ENCODE assay signal across 27 cellular contexts in the genomic region with DNA sequence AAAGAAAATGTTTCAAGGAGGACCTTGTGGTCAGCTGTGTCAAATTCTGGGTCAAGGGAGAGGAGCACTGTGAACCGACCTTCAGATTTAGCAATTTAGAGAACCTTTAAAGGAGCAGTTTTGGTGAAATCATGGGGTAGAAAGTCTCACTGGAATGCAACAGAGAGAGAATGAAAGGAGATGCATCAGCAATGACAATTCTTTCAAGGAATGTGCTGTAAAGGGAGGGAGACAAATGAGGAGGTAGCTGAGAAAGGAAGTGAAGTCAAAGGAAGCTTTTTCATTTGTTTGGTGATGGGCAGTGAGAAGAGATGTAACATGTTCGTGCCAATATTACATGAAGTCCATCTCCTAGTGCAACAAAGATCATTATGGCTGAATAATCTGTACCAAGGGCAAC.
"Had no signal": no experiment of that assay in that cellular context is flagged by ENCODE, and none has a peak within 500 bp of the region (broad histone marks: within the 10 kb centered on the region; RNA-seq: fewer than 3 reads in every experiment).

No MANE protein-coding gene starts in this region.

- ATAC-seq: effector memory CD8-positive, alpha-beta T cell; heart left ventricle; left lung; natural killer cell; right cardiac atrium; T-cell; upper lobe of right lung had no signal

- H3K27me3 ChIP-seq: breast epithelium, colonic mucosa, esophagus muscularis mucosa, ovary, thyroid gland, upper lobe of right lung had no signal

- H3K9me3 Mint-ChIP-seq: activated T-cell treated with anti-CD3 and anti-CD28 coated beads, Interleukin-2, amount 50 U/mL, for 24 hours; activated T-helper 2 cell treated with anti-CD3 and anti-CD28 coated beads, Interferon-gamma antibody, Interleukin-2, Interleukin-4, amounts not matched to agents 10 μg/mL and 5 μg/mL and 100 μg/mL, durations not matched to agents 14 hours and 24 hours and 36 hours; central memory CD8-positive, alpha-beta T cell; stimulated activated naive CD8-positive, alpha-beta T cell treated with anti-CD3 and anti-CD28 coated beads, Interleukin-15, Interleukin-2, amounts not matched to agents 100 ng/mL and 50 ng/mL, for 24 hours; T-helper 2 cell treated with Interferon-gamma antibody and Interleukin-4, amounts not matched to agents 5 μg/mL and 100 μg/mL, for 36 hours had no signal

- H3K27ac ChIP-seq: breast epithelium, colonic mucosa, dorsolateral prefrontal cortex, esophagus muscularis mucosa, heart left ventricle, left lung, neutrophil, ovary, thyroid gland, upper lobe of right lung had no signal

- DNase-seq: activated naive CD4-positive, alpha-beta T cell; activated naive CD8-positive, alpha-beta T cell treated with anti-CD3 and anti-CD28 coated beads for 36 hours; activated T-cell treated with anti-CD3 and anti-CD28 coated beads, Interleukin-2, amount 50 U/mL, for 24 hours; colonic mucosa; dorsolateral prefrontal cortex; effector memory CD8-positive, alpha-beta T cell; heart left ventricle; immature natural killer cell; left lung; natural killer cell; ovary; right cardiac atrium; stimulated activated CD4-positive, alpha-beta T cell treated with anti-CD3 and anti-CD28 coated beads, Interleukin-12 subunit alpha, Interleukin-12 subunit beta, amount 100 ng/mL, for 4 hours; stimulated activated CD4-positive, alpha-beta T cell treated with anti-CD3 and anti-CD28 coated beads, Interleukin-4, amount 100 ng/mL, for 4 hours; substantia nigra; T-cell; thyroid gland; upper lobe of right lung had no signal

- FAIRE-seq: endothelial cell of umbilical vein had no signal

- H3K27me3 Mint-ChIP-seq: activated naive CD8-positive, alpha-beta T cell treated with anti-CD3 and anti-CD28 coated beads for 36 hours; activated T-cell treated with anti-CD3 and anti-CD28 coated beads, Interleukin-2, amount 50 U/mL, for 24 hours; central memory CD8-positive, alpha-beta T cell; effector memory CD8-positive, alpha-beta T cell; T-cell had no signal

- H3K36me3 ChIP-seq: breast epithelium, colonic mucosa, esophagus muscularis mucosa, heart left ventricle, left lung, neutrophil, ovary, thyroid gland, upper lobe of right lung had no signal

- H3K4me3 Mint-ChIP-seq: activated naive CD8-positive, alpha-beta T cell treated with anti-CD3 and anti-CD28 coated beads for 36 hours; activated T-cell treated with anti-CD3 and anti-CD28 coated beads, Interleukin-2, amount 50 U/mL, for 24 hours; central memory CD8-positive, alpha-beta T cell; effector memory CD8-positive, alpha-beta T cell; immature natural killer cell; mesothelial cell of epicardium; natural killer cell; stimulated activated naive CD8-positive, alpha-beta T cell treated with anti-CD3 and anti-CD28 coated beads, Interleukin-15, Interleukin-2, amounts not matched to agents 100 ng/mL and 50 ng/mL, for 24 hours; T-cell; T-helper 2 cell treated with Interferon-gamma antibody and Interleukin-4, amounts not matched to agents 5 μg/mL and 100 μg/mL, for 36 hours had no signal

- H3K4me1 Mint-ChIP-seq: activated naive CD8-positive, alpha-beta T cell treated with anti-CD3 and anti-CD28 coated beads for 36 hours; central memory CD8-positive, alpha-beta T cell; immature natural killer cell; mesothelial cell of epicardium; natural killer cell; T-cell had no signal

- H3K36me3 Mint-ChIP-seq: activated naive CD8-positive, alpha-beta T cell treated with anti-CD3 and anti-CD28 coated beads for 36 hours; immature natural killer cell; mesothelial cell of epicardium; natural killer cell; T-cell had no signal

- H3K4me3 ChIP-seq: breast epithelium, colonic mucosa, dorsolateral prefrontal cortex, esophagus muscularis mucosa, heart left ventricle, left lung, ovary, thyroid gland, upper lobe of right lung had no signal

- H3K4me1 ChIP-seq: breast epithelium, colonic mucosa, esophagus muscularis mucosa, heart left ventricle, left lung, thyroid gland, upper lobe of right lung had no signal

- H3K27ac Mint-ChIP-seq: activated naive CD8-positive, alpha-beta T cell treated with anti-CD3 and anti-CD28 coated beads for 36 hours; activated T-cell treated with anti-CD3 and anti-CD28 coated beads, Interleukin-2, amount 50 U/mL, for 24 hours; activated T-helper 2 cell treated with anti-CD3 and anti-CD28 coated beads, Interferon-gamma antibody, Interleukin-2, Interleukin-4, amounts not matched to agents 10 μg/mL and 5 μg/mL and 100 μg/mL, durations not matched to agents 14 hours and 24 hours and 36 hours; effector memory CD8-positive, alpha-beta T cell; immature natural killer cell; mesothelial cell of epicardium; natural killer cell; stimulated activated naive CD8-positive, alpha-beta T cell treated with anti-CD3 and anti-CD28 coated beads, Interleukin-15, Interleukin-2, amounts not matched to agents 100 ng/mL and 50 ng/mL, for 24 hours; T-cell; T-helper 2 cell treated with Interferon-gamma antibody and Interleukin-4, amounts not matched to agents 5 μg/mL and 100 μg/mL, for 36 hours had no signal

- H3K9me3 ChIP-seq: breast epithelium, colonic mucosa, esophagus muscularis mucosa, left lung, neutrophil, ovary, thyroid gland, upper lobe of right lung had no signal
